1 cellular context compared by ENCODE assay signal in the genomic region with DNA sequence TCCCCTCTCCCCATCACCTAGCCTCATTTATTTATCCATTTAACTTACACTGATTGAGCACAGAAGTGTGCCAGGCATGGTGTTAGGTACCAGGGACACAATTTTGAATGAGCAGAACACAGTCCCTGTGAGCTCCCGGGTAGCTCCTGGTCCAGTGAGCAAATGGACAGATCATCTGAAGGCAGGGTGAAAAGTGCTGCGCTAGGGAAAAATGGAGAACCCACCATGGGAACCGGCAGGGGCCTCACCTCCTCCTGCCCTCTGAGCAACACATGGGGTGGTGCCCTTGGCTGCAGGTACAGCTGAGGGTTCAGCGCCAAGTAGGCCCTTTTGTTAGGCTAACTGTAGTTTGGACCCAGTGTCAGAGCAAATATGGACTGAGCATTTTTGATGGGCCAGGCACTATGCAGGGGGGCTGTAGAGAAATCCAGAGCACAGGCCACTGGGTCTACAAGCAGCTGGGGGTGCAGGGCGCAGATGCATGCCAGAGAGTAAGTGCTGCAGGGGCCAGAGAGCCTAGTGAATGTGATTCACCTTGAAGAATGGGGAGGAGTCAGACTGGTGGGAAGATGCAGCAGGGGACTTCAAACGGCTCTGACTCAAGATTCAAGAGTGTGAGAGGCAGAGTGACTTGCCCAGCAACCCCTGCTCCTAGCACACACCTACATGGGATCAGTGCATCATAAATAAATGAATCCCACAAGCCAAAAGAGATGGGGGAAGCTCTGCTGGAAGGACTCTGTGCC.
TF ChIP-seq lines count a peak whose summit lies in the region.

No MANE protein-coding gene starts in this region.

TF ChIP-seq in HepG2, 621 proteins besides CTCF, POLR2A, EP300 and RAD21 (continued from another document):
- no peak for TF ChIP-seq KLF11 (CRISPR knock-in tag; IDR thresholded peaks at IDR 0.05)
TF ChIP-seq in HepG2: peak in this region for 2.
